1 cellular context compared by ENCODE assay signal in the genomic region with DNA sequence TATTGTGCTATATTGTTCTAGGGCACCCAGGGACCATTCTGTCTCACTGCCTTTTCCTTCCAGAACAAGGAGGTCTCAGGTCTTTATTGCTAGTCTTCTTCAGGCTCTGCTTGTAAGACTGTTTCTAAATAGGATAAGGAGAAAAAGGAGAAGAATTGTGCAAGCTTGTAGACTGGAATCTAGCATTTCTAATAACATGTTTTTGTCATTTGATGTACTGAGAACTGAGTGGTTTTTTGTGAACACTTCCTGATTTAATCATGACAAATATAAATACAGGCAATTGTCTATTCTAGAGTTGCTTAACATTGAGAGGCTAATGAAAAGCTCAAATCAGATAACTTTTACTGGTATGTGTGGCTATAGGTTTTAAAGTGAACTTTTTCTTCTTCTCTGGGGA.
TF ChIP-seq lines count a peak whose summit lies in the region.

No MANE protein-coding gene starts in this region.

TF ChIP-seq in WTC11, 78 proteins besides CTCF, POLR2A, EP300 and RAD21 (continued from another document):
- TF ChIP-seq, protein P1, sequence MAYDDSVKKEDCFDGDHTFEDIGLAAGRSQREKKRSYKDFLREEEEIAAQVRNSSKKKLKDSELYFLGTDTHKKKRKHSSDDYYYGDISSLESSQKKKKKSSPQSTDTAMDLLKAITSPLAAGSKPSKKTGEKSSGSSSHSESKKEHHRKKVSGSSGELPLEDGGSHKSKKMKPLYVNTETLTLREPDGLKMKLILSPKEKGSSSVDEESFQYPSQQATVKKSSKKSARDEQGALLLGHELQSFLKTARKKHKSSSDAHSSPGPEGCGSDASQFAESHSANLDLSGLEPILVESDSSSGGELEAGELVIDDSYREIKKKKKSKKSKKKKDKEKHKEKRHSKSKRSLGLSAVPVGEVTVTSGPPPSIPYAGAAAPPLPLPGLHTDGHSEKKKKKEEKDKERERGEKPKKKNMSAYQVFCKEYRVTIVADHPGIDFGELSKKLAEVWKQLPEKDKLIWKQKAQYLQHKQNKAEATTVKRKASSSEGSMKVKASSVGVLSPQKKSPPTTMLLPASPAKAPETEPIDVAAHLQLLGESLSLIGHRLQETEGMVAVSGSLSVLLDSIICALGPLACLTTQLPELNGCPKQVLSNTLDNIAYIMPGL (CRISPR knock-in tag; IDR thresholded peaks at IDR 0.05), result no peak
- TF ChIP-seq, protein P2, sequence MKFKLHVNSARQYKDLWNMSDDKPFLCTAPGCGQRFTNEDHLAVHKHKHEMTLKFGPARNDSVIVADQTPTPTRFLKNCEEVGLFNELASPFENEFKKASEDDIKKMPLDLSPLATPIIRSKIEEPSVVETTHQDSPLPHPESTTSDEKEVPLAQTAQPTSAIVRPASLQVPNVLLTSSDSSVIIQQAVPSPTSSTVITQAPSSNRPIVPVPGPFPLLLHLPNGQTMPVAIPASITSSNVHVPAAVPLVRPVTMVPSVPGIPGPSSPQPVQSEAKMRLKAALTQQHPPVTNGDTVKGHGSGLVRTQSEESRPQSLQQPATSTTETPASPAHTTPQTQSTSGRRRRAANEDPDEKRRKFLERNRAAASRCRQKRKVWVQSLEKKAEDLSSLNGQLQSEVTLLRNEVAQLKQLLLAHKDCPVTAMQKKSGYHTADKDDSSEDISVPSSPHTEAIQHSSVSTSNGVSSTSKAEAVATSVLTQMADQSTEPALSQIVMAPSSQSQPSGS (CRISPR knock-in tag; IDR thresholded peaks at IDR 0.05; ENCODE audit: borderline replicate concordance, low read depth), result no peak
- no peak for TF ChIP-seq NR3C1 (CRISPR knock-in tag; conservative IDR thresholded peaks at IDR 0.05; ENCODE audit: low read depth)
- TF ChIP-seq, protein P3, sequence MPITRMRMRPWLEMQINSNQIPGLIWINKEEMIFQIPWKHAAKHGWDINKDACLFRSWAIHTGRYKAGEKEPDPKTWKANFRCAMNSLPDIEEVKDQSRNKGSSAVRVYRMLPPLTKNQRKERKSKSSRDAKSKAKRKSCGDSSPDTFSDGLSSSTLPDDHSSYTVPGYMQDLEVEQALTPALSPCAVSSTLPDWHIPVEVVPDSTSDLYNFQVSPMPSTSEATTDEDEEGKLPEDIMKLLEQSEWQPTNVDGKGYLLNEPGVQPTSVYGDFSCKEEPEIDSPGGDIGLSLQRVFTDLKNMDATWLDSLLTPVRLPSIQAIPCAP (CRISPR knock-in tag; IDR thresholded peaks at IDR 0.05), result no peak
- TF ChIP-seq, protein P4, sequence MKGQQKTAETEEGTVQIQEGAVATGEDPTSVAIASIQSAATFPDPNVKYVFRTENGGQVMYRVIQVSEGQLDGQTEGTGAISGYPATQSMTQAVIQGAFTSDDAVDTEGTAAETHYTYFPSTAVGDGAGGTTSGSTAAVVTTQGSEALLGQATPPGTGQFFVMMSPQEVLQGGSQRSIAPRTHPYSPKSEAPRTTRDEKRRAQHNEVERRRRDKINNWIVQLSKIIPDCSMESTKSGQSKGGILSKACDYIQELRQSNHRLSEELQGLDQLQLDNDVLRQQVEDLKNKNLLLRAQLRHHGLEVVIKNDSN (CRISPR knock-in tag; IDR thresholded peaks at IDR 0.05), result no peak
- TF ChIP-seq OVOL2 (CRISPR knock-in tag; IDR thresholded peaks at IDR 0.05; ENCODE audit: borderline replicate concordance), result no peak
TF ChIP-seq in WTC11: peak in this region for 0.
